ENCODE assay signal across 29 cellular contexts in the genomic region with DNA sequence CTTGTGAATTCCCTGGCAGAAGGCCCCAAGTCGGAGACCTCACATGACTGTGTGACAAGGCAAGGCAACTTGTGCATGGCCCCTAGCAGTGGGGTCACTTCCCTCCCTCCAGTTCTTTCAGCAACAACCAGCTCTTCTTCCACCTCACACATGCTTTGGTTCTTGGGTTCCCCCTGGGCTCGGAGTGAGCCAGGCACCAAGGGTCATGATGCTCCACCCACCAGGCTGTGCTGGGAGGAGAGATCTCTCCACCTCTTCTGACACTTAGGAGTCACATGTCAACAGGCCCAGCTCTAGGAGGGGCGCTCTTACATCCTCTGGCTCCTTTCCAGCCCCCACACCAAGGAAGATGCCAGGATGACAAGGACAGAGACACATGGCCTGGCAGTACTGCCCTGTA. TPM values are rescaled to one million over a fixed set of nuclear protein-coding genes. Genes with fewer than 3 reads are reported as not detected.
"Had no signal": no experiment of that assay in that cellular context is flagged by ENCODE, and none has a peak within 500 bp of the region (broad histone marks: within the 10 kb centered on the region; RNA-seq: fewer than 3 reads in every experiment).

No MANE protein-coding gene starts in this region.

- ATAC-seq: naive thymus-derived CD4-positive, alpha-beta T cell; psoas muscle; right cardiac atrium; right lobe of liver had no signal

- H3K27me3 Mint-ChIP-seq: progenitor cell of endocrine pancreas; stimulated activated naive B cell treated with anti-CD40 and anti-IgM and Interleukin-4, amounts not matched to agents 10 μg/mL and 1 μg/mL and 100 μg/mL, for 72 hours had no signal

- H3K4me1 ChIP-seq: parathyroid adenoma, psoas muscle, right lobe of liver, sigmoid colon, spleen, stomach, thyroid gland, upper lobe of left lung, vagina had no signal

- H3K4me1 Mint-ChIP-seq: naive thymus-derived CD4-positive, alpha-beta T cell; natural killer cell; nephron; stimulated activated naive B cell treated with anti-CD40 and anti-IgM and Interleukin-4, amounts not matched to agents 10 μg/mL and 1 μg/mL and 100 μg/mL, for 72 hours had no signal

- H2AFZ ChIP-seq: parathyroid adenoma had no signal

- FAIRE-seq: urothelium cell line had no signal

- H3K27ac ChIP-seq: neutrophil, ovary, parathyroid adenoma, psoas muscle, right lobe of liver, sigmoid colon, spleen, stomach, thoracic aorta, thyroid gland, tibial nerve, upper lobe of left lung, vagina had no signal

- H3K4me2 ChIP-seq: smooth muscle cell had no signal

- H3K9me3 ChIP-seq: neutrophil, ovary, psoas muscle, right lobe of liver, thoracic aorta, thyroid gland, tibial nerve, vagina had no signal

- H3K27ac Mint-ChIP-seq: naive thymus-derived CD4-positive, alpha-beta T cell; natural killer cell; nephron; stimulated activated naive B cell treated with anti-CD40 and anti-IgM and Interleukin-4, amounts not matched to agents 10 μg/mL and 1 μg/mL and 100 μg/mL, for 72 hours had no signal

- H3K4me3 Mint-ChIP-seq: naive thymus-derived CD4-positive, alpha-beta T cell; natural killer cell; nephron; stimulated activated naive B cell treated with anti-CD40 and anti-IgM and Interleukin-4, amounts not matched to agents 10 μg/mL and 1 μg/mL and 100 μg/mL, for 72 hours had no signal

- H3K4me3 ChIP-seq: ovary, psoas muscle, right lobe of liver, sigmoid colon, smooth muscle cell, spleen, stomach, thoracic aorta, thyroid gland, tibial nerve, upper lobe of left lung, vagina had no signal

- H3K36me3 ChIP-seq: neutrophil, ovary, right lobe of liver, sigmoid colon, spleen, stomach, thoracic aorta, thyroid gland, tibial nerve, upper lobe of left lung, vagina had no signal

- DNase-seq: naive thymus-derived CD4-positive, alpha-beta T cell; natural killer cell; nucleus accumbens; ovary; psoas muscle; right cardiac atrium; right lobe of liver; sigmoid colon; spleen; stimulated activated CD4-positive, alpha-beta T cell treated with anti-CD3 and anti-CD28 coated beads, Interleukin-12 subunit alpha, Interleukin-12 subunit beta, amount 100 ng/mL, for 4 hours; stimulated activated CD4-positive, alpha-beta T cell treated with anti-CD3 and anti-CD28 coated beads, Interleukin-1b, Interleukin-23, amount 100 ng/mL, for 48 hours; stimulated activated CD4-positive, alpha-beta T cell treated with anti-CD3 and anti-CD28 coated beads, Interleukin-4, amount 100 ng/mL, for 1 hour; stimulated activated CD4-positive, alpha-beta T cell treated with anti-CD3 and anti-CD28 coated beads, Interleukin-4, amount 100 ng/mL, for 4 hours; stimulated activated CD8-positive, alpha-beta memory T cell treated with anti-CD3 and anti-CD28 coated beads, Interleukin-4, amount 100 ng/mL, for 48 hours; stimulated activated naive B cell treated with anti-CD40 and anti-IgM and Interleukin-4, amounts not matched to agents 10 μg/mL and 1 μg/mL and 100 μg/mL, for 72 hours; stimulated activated naive CD4-positive, alpha-beta T cell treated with Interleukin-2 at 50 U/mL for 16 hours; stomach; thyroid gland; trophoblast cell had no signal

- H3K27me3 ChIP-seq: neutrophil, ovary, right lobe of liver, sigmoid colon, spleen, stomach, thyroid gland, tibial nerve, upper lobe of left lung, vagina had no signal

- H3K9me3 Mint-ChIP-seq: nephron had no signal

- H3K9ac ChIP-seq: parathyroid adenoma had no signal

- H3K36me3 Mint-ChIP-seq: naive thymus-derived CD4-positive, alpha-beta T cell; natural killer cell; stimulated activated naive B cell treated with anti-CD40 and anti-IgM and Interleukin-4, amounts not matched to agents 10 μg/mL and 1 μg/mL and 100 μg/mL, for 72 hours had no signal

RNA-seq across cellular contexts. Expression of a gene that starts 56.7 kb away (rescaled TPM):
- total RNA-seq: naive thymus-derived CD4-positive, alpha-beta T cell; natural killer cell had no signal
- polyA plus RNA-seq: naive thymus-derived CD4-positive, alpha-beta T cell had no signal
